In the genomic region with DNA sequence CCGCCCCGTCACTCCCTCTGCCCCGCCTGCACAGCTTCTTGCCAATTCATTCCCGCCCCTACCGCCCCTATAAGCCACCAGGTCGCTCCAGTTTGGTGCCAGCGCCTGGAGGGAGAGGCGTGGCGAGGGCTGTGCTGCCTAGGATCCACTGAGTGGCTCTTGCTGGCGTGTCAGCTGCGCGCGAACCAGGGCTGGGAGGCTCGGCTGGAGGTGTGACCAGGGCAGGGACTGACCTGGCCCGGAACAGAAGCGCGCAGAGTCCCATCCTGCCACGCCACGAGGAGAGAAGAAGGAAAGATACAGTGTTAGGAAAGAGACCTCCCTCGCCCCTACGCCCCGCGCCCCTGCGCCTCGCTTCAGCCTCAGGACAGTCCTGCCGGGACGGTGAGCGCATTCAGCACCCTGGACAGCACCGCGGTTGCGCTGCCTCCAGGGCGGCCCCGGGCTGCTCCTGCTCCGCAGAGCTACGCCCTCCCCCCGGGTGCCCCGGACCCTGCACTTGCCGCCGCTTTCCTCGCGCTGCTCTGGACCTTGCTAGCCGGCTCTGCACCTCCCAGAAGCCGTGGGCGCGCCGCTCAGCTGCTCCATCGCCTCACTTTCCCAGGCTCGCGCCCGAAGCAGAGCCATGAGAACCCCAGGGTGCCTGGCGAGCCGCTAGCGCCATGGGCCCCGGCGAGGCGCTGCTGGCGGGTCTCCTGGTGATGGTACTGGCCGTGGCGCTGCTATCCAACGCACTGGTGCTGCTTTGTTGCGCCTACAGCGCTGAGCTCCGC, we compare ENCODE assay signal across 9 cellular contexts. TPM values are rescaled to one million over a fixed set of nuclear protein-coding genes. Genes with fewer than 3 reads are reported as not detected.
A peak's percentile ranks its signal among the peaks of the same experiment; 100 is the strongest.
DNase-seq lines count a peak whose midpoint lies in the region; ATAC-seq and TF ChIP-seq lines count a peak whose summit lies in the region.
"Had no signal": no experiment of that assay in that cellular context is flagged by ENCODE, and none has a peak within 500 bp of the region (broad histone marks: within the 10 kb centered on the region; RNA-seq: fewer than 3 reads in every experiment).

Gene GPR78, plus strand, starts transcription at position 72 of the 773 bp plus-strand sequence. Its CDS starts 591 bp downstream, at position 663.

- no peak within 1 kb of the TSS for H3K9ac ChIP-seq in skeletal muscle satellite cell (ENCODE audit: low read depth, low read length)

- intact Hi-C loops in left cardiac atrium (cut with DNase I): no loop called here

- ATAC-seq in left cardiac atrium: peak; percentile 79 to 93
- ATAC-seq in GM18505 (IDR thresholded peaks at IDR 0.05; ENCODE audit: unreplicated experiment): no peak
- ATAC-seq in GM21737 (IDR thresholded peaks at IDR 0.05; ENCODE audit: unreplicated experiment): no peak
- ATAC-seq: Panc1 had no signal

- no peaks in the 10 kb centered on the region for H3K4me1 ChIP-seq in skeletal muscle satellite cell (ENCODE audit: control insufficient read depth, insufficient read depth, low read length)

- DNase-seq in NCI-H524 (lab: John Stamatoyannopoulos, UW) (peak; percentile 53 to 54), NCI-H524 treated with DMSO at 0.1 percent for 48 hours (lab: John Stamatoyannopoulos, UW) (no peak), left cardiac atrium (peak; percentile 74), HT-29 (ENCODE audit: low spot score) (no peak)
- DNase-seq in activated CD8-positive, alpha-beta memory T cell treated with anti-CD3 and anti-CD28 coated beads for 48 hours (ENCODE audit: low read depth in 2 of 3, low spot score in 2 of 3): peak in 2 of 3 experiments; percentile 16 to 18

- no peaks in the 10 kb centered on the region for H3K9me3 ChIP-seq in skeletal muscle satellite cell (replicated peaks; ENCODE audit: low read length)

- H3K36me3 ChIP-seq in skeletal muscle satellite cell (ENCODE audit: insufficient read depth, low read length): no peaks in the 10 kb centered on the region

- peaks cover 72% of the 10 kb centered on the region for H3K27me3 ChIP-seq in skeletal muscle satellite cell (ENCODE audit: control insufficient read depth, insufficient read depth, low read length)

- no peak within 1 kb of the TSS for H3K4me3 ChIP-seq in skeletal muscle satellite cell (ENCODE audit: low read length)

- TF ChIP-seq POLR2A in GM18505 (IDR thresholded peaks at IDR 0.05; ENCODE audit: borderline replicate concordance, extremely low read depth, insufficient read depth, insufficient read length): no peak

- H3K4me2 ChIP-seq in skeletal muscle satellite cell (ENCODE audit: low read length): peak within 1 kb of the TSS; percentile 35

RNA-seq across cellular contexts. Expression of gene GPR78, which starts in this region (rescaled TPM):
- under 1 TPM in 1 of 2 donors, not detected in 1; 0.06 TPM for total RNA-seq in left cardiac atrium
- total RNA-seq in skeletal muscle satellite cell (2012; rRNA removed): under 0.01 and 0.22 TPM in 2 replicates
- total RNA-seq in HT-29 (2014; rRNA removed; shearing (Covaris generic)): not detected in 2 replicates

Comparison
In these comparisons a context has a peak if more than half of its experiments do, and no peak if none do; other contexts are left out.
1. DNase-seq: peak in NCI-H524 (2 of 2) and activated CD8-positive, alpha-beta memory T cell treated with anti-CD3 and anti-CD28 coated beads for 48 hours (2 of 3); none in NCI-H524 treated with DMSO at 0.1 percent for 48 hours (single experiment) and HT-29 (single experiment).
2. Peak in DNase-seq and ATAC-seq in left cardiac atrium; RNA of the gene not detected or under 1 TPM.